Comparison of ENCODE assay signal across 1 cellular context in the genomic region with DNA sequence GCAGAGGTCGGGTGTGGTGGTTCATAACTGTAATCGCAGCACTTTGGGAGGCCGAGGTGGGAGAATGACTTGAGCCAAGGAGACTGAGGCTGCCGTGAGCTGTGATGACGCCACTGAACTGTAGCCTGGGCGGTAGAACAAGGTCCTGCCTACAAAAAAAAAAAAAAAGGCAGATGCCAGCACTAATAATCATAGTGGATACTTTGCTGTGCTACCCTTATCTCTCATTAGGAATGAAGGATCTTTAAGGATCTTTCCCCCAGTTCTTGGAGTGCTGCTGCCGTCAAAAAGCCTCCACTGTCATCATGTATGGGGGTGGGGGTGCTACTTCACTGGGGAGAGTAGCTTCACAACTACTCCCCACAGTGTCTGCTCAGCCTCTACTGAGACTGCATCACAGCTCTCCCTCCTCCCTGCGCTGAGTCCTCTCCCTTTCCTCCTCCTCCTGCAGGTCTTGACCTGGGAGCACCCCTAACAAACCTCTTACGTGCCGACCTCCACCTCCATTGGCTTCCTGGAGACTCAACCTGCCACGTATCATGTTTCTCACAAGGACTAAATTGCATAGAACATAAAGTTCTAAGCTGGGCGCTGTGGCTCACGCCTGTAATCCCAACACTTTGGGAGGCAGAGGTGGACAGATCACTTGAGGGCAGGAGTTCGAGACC.
A peak's percentile ranks its signal among the peaks of the same experiment; 100 is the strongest.
TF ChIP-seq lines count a peak whose summit lies in the region.

No MANE protein-coding gene starts in this region.

TF ChIP-seq in HEK293, 187 proteins besides CTCF, POLR2A, EP300 and RAD21 (continued from another document):
- TF ChIP-seq BCL11A (tag by site-specific recombination; IDR thresholded peaks at IDR 0.05; ENCODE audit: low read depth) (peak; percentile 77; the same call in 1 of the 2 replicates), ZNF24 (tag by site-specific recombination; IDR thresholded peaks at IDR 0.05) (0 out of 2 replicates have a peak, but pooled peaks have one; percentile 24), ZSCAN23 (tag by site-specific recombination; IDR thresholded peaks at IDR 0.05) (0 out of 2 replicates have a peak, but pooled peaks have one; percentile 41), REPIN1 (tag by site-specific recombination; IDR thresholded peaks at IDR 0.05; ENCODE audit: low read depth) (no peak), ZNF324 (tag by site-specific recombination; IDR thresholded peaks at IDR 0.05) (peak; percentile 49; the same call in 1 of the 2 replicates), ZNF571 (tag by site-specific recombination; IDR thresholded peaks at IDR 0.05) (no peak), GLIS1 (tag by site-specific recombination; IDR thresholded peaks at IDR 0.05) (peak; percentile 75), ZSCAN16 (tag by site-specific recombination; IDR thresholded peaks at IDR 0.05) (peak; percentile 72; the same call in 1 of the 2 replicates)
